Comparison of ENCODE assay signal across 23 cellular contexts in the genomic region with DNA sequence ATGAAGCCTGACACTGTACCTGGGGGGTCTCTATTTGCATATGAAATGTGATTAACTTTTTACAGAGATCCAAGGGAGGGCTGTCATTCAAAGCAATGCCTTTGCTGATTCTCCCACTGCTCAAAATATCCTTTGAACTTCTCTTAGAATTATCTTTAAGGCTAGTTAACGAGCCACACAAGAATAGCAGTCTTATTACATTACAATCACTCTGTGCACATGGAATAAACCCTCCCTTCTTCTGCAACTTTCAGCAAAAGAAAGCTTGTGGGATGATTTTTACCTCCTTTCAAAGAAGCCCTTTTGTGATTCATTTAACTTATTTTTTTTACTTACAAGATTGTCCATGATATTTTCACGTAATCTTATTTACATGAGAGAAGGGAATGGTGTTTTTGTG.
"Had no signal": no experiment of that assay in that cellular context is flagged by ENCODE, and none has a peak within 500 bp of the region (broad histone marks: within the 10 kb centered on the region; RNA-seq: fewer than 3 reads in every experiment).

No MANE protein-coding gene starts in this region.

- H3K4me1 ChIP-seq: pancreas, prostate gland, right lobe of liver, sigmoid colon, stomach, thyroid gland, tibial nerve, upper lobe of left lung, vagina had no signal

- H3K4me3 ChIP-seq: pancreas, prostate gland, right lobe of liver, sigmoid colon, stomach, thoracic aorta, thyroid gland, tibial nerve, upper lobe of left lung, vagina had no signal

- H3K9me3 ChIP-seq: neutrophil, pancreas, prostate gland, right lobe of liver, thoracic aorta, thyroid gland, vagina had no signal

- ATAC-seq: natural killer cell; pancreas; right cardiac atrium; right lobe of liver; stimulated activated effector memory CD8-positive, alpha-beta T cell treated with anti-CD3 and anti-CD28 coated beads, Interleukin-12 subunit alpha, Interleukin-12 subunit beta, amount 100 ng/mL, for 72 hours; stimulated activated naive B cell treated with anti-CD40 and anti-IgM and Interleukin-4, amounts not matched to agents 10 μg/mL and 1 μg/mL and 100 μg/mL, for 72 hours had no signal

- H3K27me3 ChIP-seq: neutrophil, pancreas, right lobe of liver, sigmoid colon, thyroid gland, tibial nerve, upper lobe of left lung, vagina had no signal

- DNase-seq: natural killer cell; nucleus accumbens; pancreas; right cardiac atrium; right lobe of liver; sigmoid colon; small intestine; stimulated activated CD4-positive, alpha-beta T cell treated with anti-CD3 and anti-CD28 coated beads, Interleukin-15, amount 100 ng/mL, for 24 hours; stimulated activated CD4-positive, alpha-beta T cell treated with anti-CD3 and anti-CD28 coated beads, Interleukin-2, amount 100 ng/mL, for 24 hours; stimulated activated CD4-positive, alpha-beta T cell treated with anti-CD3 and anti-CD28 coated beads, Interleukin-2, amount 100 ng/mL, for 48 hours; stimulated activated CD4-positive, alpha-beta T cell treated with anti-CD3 and anti-CD28 coated beads, Interleukin-4, amount 100 ng/mL, for 24 hours; stimulated activated naive B cell treated with anti-CD40 and anti-IgM and Interleukin-4, amounts not matched to agents 10 μg/mL and 1 μg/mL and 100 μg/mL, for 72 hours; stimulated activated naive CD4-positive, alpha-beta T cell treated with Interleukin-2 at 50 U/mL for 16 hours; stomach; thyroid gland; trophoblast cell; upper lobe of left lung had no signal

- H3K36me3 ChIP-seq: neutrophil, pancreas, prostate gland, right lobe of liver, sigmoid colon, stomach, thoracic aorta, thyroid gland, tibial nerve, upper lobe of left lung, vagina had no signal

- H3K27ac ChIP-seq: neutrophil, pancreas, prostate gland, right lobe of liver, sigmoid colon, stomach, thoracic aorta, thyroid gland, tibial nerve, upper lobe of left lung, vagina had no signal
